In genomic region chr9:125268394-125269013, GRCh38 we compare ENCODE assay signal across 1 cellular context.
TF ChIP-seq lines count a peak whose summit lies in the region.

No MANE protein-coding gene starts in this region.

TF ChIP-seq in GM23338, 12 proteins besides CTCF, POLR2A, EP300 and RAD21 (continued from another document):
- TF ChIP-seq ETS1 (IDR thresholded peaks at IDR 0.05) (no peak), CREB1 (CRISPR knock-in tag; IDR thresholded peaks at IDR 0.05; ENCODE audit: low read depth) (no peak)
